In genomic region chr10:110629680-110630191, GRCh38 we compare ENCODE assay signal across 10 cellular contexts. TPM values are rescaled to one million over a fixed set of nuclear protein-coding genes. Genes with fewer than 3 reads are reported as not detected.
DNase-seq lines count a peak whose midpoint lies in the region; TF ChIP-seq lines count a peak whose summit lies in the region.
"Had no signal": no experiment of that assay in that cellular context is flagged by ENCODE, and none has a peak within 500 bp of the region (broad histone marks: within the 10 kb centered on the region; RNA-seq: fewer than 3 reads in every experiment).

No MANE protein-coding gene starts in this region.

- no TSS peak for BruUV-seq in A673 (replicated peaks; lab: Mats Ljungman, UMichigan)

- no peaks in the 10 kb centered on the region for H4K20me1 ChIP-seq in Karpas-422 (ENCODE audit: insufficient read depth, low read depth, low read length)
- H4K20me1 ChIP-seq: BLaER1 had no signal

- H3K27ac Mint-ChIP-seq in activated T-helper 2 cell treated with anti-CD3 and anti-CD28 coated beads, Interferon-gamma antibody, Interleukin-2, Interleukin-4, amounts not matched to agents 10 μg/mL and 5 μg/mL and 100 μg/mL, durations not matched to agents 14 hours and 24 hours and 36 hours = no peak overlapping the region

- no peaks in the 10 kb centered on the region for H3K4me1 Mint-ChIP-seq in activated T-helper 2 cell treated with anti-CD3 and anti-CD28 coated beads, Interferon-gamma antibody, Interleukin-2, Interleukin-4, amounts not matched to agents 10 μg/mL and 5 μg/mL and 100 μg/mL, durations not matched to agents 14 hours and 24 hours and 36 hours (ENCODE audit: low read depth)

- CTCF ChIA-PET in A673 (lab: Charles Lee) = no interaction called here

- POLR2A ChIA-PET in A673 (lab: Charles Lee; ENCODE audit: low non-redundant PET) = no interaction called here

- H3K27me3 ChIP-seq in A673 (replicated peaks; ENCODE audit: insufficient read depth, low read depth, low read length, poor library complexity) (no peaks in the 10 kb centered on the region), SJCRH30 (no peaks in the 10 kb centered on the region), Karpas-422 (ENCODE audit: low read length) (no peaks in the 10 kb centered on the region)
- H3K27me3 ChIP-seq: BLaER1 had no signal

- no peak for TF ChIP-seq CTCF in A673 (conservative IDR thresholded peaks at IDR 0.05; ENCODE audit: low read depth, low read length)

- H2AFZ ChIP-seq in Karpas-422 (ENCODE audit: low read length) = no peak overlapping the region

- H3K9me3 ChIP-seq in A673 (ENCODE audit: low read depth, low read length, poor library complexity, severe bottlenecking) = no peaks in the 10 kb centered on the region
- H3K9me3 ChIP-seq in SJCRH30 (replicated peaks) = peaks cover 7% of the 10 kb centered on the region; the same call in 1 of the 2 replicates
- no peaks in the 10 kb centered on the region for H3K9me3 ChIP-seq in Karpas-422 (ENCODE audit: low read length)
- H3K9me3 ChIP-seq: BLaER1 had no signal

- no peaks in the 10 kb centered on the region for H3K36me3 Mint-ChIP-seq in activated T-helper 2 cell treated with anti-CD3 and anti-CD28 coated beads, Interferon-gamma antibody, Interleukin-2, Interleukin-4, amounts not matched to agents 10 μg/mL and 5 μg/mL and 100 μg/mL, durations not matched to agents 14 hours and 24 hours and 36 hours (ENCODE audit: low read depth)

- H3K79me2 ChIP-seq in Karpas-422 (ENCODE audit: low read length) = no peaks in the 10 kb centered on the region

- H3K4me3 Mint-ChIP-seq in activated T-helper 2 cell treated with anti-CD3 and anti-CD28 coated beads, Interferon-gamma antibody, Interleukin-2, Interleukin-4, amounts not matched to agents 10 μg/mL and 5 μg/mL and 100 μg/mL, durations not matched to agents 14 hours and 24 hours and 36 hours (ENCODE audit: low read depth) = no peak overlapping the region

- H3K9me2 ChIP-seq in Karpas-422 (replicated peaks; ENCODE audit: insufficient read depth, low read length) = no peaks in the 10 kb centered on the region

- no peaks in the 10 kb centered on the region for H3K9me3 Mint-ChIP-seq in activated T-helper 2 cell treated with anti-CD3 and anti-CD28 coated beads, Interferon-gamma antibody, Interleukin-2, Interleukin-4, amounts not matched to agents 10 μg/mL and 5 μg/mL and 100 μg/mL, durations not matched to agents 14 hours and 24 hours and 36 hours

- DNase-seq in A673 (ENCODE audit: low spot score) (peak; percentile 27), NCI-H1048 (lab: John Stamatoyannopoulos, UW) (peak; percentile 52), SJCRH30 (peak; percentile 82 to 96), islet precursor cell (peak; percentile 68), Karpas-422 (no peak), NCI-H526 treated with DMSO at 0.1 percent for 48 hours (lab: John Stamatoyannopoulos, UW) (no peak)
- DNase-seq in activated effector memory CD4-positive, alpha-beta T cell treated with Interleukin-2 at 50 U/mL for 16 hours = no peak
- DNase-seq in activated T-helper 2 cell treated with anti-CD3 and anti-CD28 coated beads, Interferon-gamma antibody, Interleukin-2, Interleukin-4, amounts not matched to agents 10 μg/mL and 5 μg/mL and 100 μg/mL, durations not matched to agents 14 hours and 24 hours and 36 hours (ENCODE audit: low spot score) = no peak
- DNase-seq: OCI-M1 had no signal

- no peak overlapping the region for H3K4me3 ChIP-seq in A673 (ENCODE audit: low read depth, low read length, poor library complexity, severe bottlenecking)
- no peak overlapping the region for H3K4me3 ChIP-seq in SJCRH30
- H3K4me3 ChIP-seq in Karpas-422 (ENCODE audit: low read length) = no peak overlapping the region
- H3K4me3 ChIP-seq: BLaER1 had no signal

- intact Hi-C loops in A673 (cut with micrococcal nuclease; ENCODE audit: unreplicated experiment) = no loop called here
- intact Hi-C loops in activated T-helper 2 cell treated with anti-CD3 and anti-CD28 coated beads, Interferon-gamma antibody, Interleukin-2, Interleukin-4, amounts not matched to agents 10 μg/mL and 5 μg/mL and 100 μg/mL, durations not matched to agents 14 hours and 24 hours and 36 hours (cut with micrococcal nuclease) = no loop called here

- no peak overlapping the region for H3K27ac ChIP-seq in A673 (ENCODE audit: low read depth, low read length, poor library complexity, severe bottlenecking)
- no peak overlapping the region for H3K27ac ChIP-seq in SJCRH30
- no peak overlapping the region for H3K27ac ChIP-seq in Karpas-422 (ENCODE audit: low read length)
- H3K27ac ChIP-seq: BLaER1 had no signal

- H3K4me1 ChIP-seq in A673 (ENCODE audit: insufficient read depth, low read length, poor library complexity, severe bottlenecking) (peaks cover 12% of the 10 kb centered on the region), SJCRH30 (peaks cover 32% of the 10 kb centered on the region), Karpas-422 (ENCODE audit: low read length) (no peaks in the 10 kb centered on the region)

- H3K36me3 ChIP-seq in A673 (ENCODE audit: insufficient read depth, low read length, poor library complexity, severe bottlenecking) (no peaks in the 10 kb centered on the region), SJCRH30 (no peaks in the 10 kb centered on the region), Karpas-422 (ENCODE audit: insufficient read depth, low read length) (no peaks in the 10 kb centered on the region)
- H3K36me3 ChIP-seq: BLaER1 had no signal

- no peak overlapping the region for H3K4me2 ChIP-seq in Karpas-422 (ENCODE audit: low read depth, low read length, poor library complexity, severe bottlenecking)
- H3K4me2 ChIP-seq: BLaER1 had no signal

- H3K9ac ChIP-seq in Karpas-422 (ENCODE audit: low read length) = no peak overlapping the region
- H3K9ac ChIP-seq: BLaER1 had no signal

- H3K27me3 Mint-ChIP-seq in activated T-helper 2 cell treated with anti-CD3 and anti-CD28 coated beads, Interferon-gamma antibody, Interleukin-2, Interleukin-4, amounts not matched to agents 10 μg/mL and 5 μg/mL and 100 μg/mL, durations not matched to agents 14 hours and 24 hours and 36 hours (ENCODE audit: low read depth) = peaks cover 16% of the 10 kb centered on the region

RNA-seq across cellular contexts. Expression of gene RBM20, which starts 14.4 kb away (rescaled TPM):
- 1.3 and 1.8 TPM in 2 replicates for total RNA-seq in A673 (2021)
- total RNA-seq in SJCRH30 (2014; rRNA removed; shearing (Covaris generic)) = 11.1 and 12.4 TPM in 2 replicates
- total RNA-seq in Karpas-422 (2014; rRNA removed; shearing (Covaris generic); ENCODE audit: low replicate concordance) = not detected in 2 replicates
- total RNA-seq in activated T-helper 2 cell treated with anti-CD3 and anti-CD28 coated beads, Interferon-gamma antibody, Interleukin-2, Interleukin-4, amounts not matched to agents 10 μg/mL and 5 μg/mL and 100 μg/mL, durations not matched to agents 14 hours and 24 hours and 36 hours = 0.02 TPM in 1 of 2 replicates, not detected in the other

Comparison
In these comparisons a context has a peak if more than half of its experiments do, and no peak if none do; other contexts are left out.
1. DNase-seq: peak in A673 (single experiment), NCI-H1048 (single experiment), SJCRH30 (2 of 2) and islet precursor cell (single experiment); none in activated effector memory CD4-positive, alpha-beta T cell treated with Interleukin-2 at 50 U/mL for 16 hours (single experiment), Karpas-422 (single experiment), NCI-H526 treated with DMSO at 0.1 percent for 48 hours (single experiment) and activated T-helper 2 cell treated with anti-CD3 and anti-CD28 coated beads, Interferon-gamma antibody, Interleukin-2, Interleukin-4, amounts not matched to agents 10 μg/mL and 5 μg/mL and 100 μg/mL, durations not matched to agents 14 hours and 24 hours and 36 hours (single experiment).